1 cellular context compared by ENCODE assay signal in genomic region chr11:129895126-129896041, GRCh38.
TF ChIP-seq lines count a peak whose summit lies in the region.

TSS of gene NFRKB (minus strand) at chr11:129895578. CDS start at chr11:129892849, 2,729 bp downstream.

TF ChIP-seq in K562, 482 proteins besides CTCF, POLR2A, EP300 and RAD21 (continued from another document and continues in another):
- TF ChIP-seq, protein P1, sequence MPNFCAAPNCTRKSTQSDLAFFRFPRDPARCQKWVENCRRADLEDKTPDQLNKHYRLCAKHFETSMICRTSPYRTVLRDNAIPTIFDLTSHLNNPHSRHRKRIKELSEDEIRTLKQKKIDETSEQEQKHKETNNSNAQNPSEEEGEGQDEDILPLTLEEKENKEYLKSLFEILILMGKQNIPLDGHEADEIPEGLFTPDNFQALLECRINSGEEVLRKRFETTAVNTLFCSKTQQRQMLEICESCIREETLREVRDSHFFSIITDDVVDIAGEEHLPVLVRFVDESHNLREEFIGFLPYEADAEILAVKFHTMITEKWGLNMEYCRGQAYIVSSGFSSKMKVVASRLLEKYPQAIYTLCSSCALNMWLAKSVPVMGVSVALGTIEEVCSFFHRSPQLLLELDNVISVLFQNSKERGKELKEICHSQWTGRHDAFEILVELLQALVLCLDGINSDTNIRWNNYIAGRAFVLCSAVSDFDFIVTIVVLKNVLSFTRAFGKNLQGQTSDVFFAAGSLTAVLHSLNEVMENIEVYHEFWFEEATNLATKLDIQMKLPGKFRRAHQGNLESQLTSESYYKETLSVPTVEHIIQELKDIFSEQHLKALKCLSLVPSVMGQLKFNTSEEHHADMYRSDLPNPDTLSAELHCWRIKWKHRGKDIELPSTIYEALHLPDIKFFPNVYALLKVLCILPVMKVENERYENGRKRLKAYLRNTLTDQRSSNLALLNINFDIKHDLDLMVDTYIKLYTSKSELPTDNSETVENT (CRISPR knock-in tag; IDR thresholded peaks at IDR 0.05) = no peak
- TF ChIP-seq ZSCAN32 (CRISPR knock-in tag; IDR thresholded peaks at IDR 0.05) = no peak
- no peak for TF ChIP-seq TRIM24 (IDR thresholded peaks at IDR 0.05)
- TF ChIP-seq MTA3 (IDR thresholded peaks at IDR 0.05; ENCODE audit: borderline replicate concordance) = peak; percentile 13; the same call in 1 of the 2 replicates
- TF ChIP-seq KDM5B (IDR thresholded peaks at IDR 0.05; ENCODE audit: insufficient replicate concordance, low read depth, low read length) = peak; percentile 85
- TF ChIP-seq TEAD1 (CRISPR knock-in tag; IDR thresholded peaks at IDR 0.05) = no peak
- TF ChIP-seq ADNP (tag; IDR thresholded peaks at IDR 0.05) = no peak
- TF ChIP-seq, protein P2, sequence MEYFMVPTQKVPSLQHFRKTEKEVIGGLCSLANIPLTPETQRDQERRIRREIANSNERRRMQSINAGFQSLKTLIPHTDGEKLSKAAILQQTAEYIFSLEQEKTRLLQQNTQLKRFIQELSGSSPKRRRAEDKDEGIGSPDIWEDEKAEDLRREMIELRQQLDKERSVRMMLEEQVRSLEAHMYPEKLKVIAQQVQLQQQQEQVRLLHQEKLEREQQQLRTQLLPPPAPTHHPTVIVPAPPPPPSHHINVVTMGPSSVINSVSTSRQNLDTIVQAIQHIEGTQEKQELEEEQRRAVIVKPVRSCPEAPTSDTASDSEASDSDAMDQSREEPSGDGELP (CRISPR knock-in tag; IDR thresholded peaks at IDR 0.05; ENCODE audit: borderline replicate concordance) = peak; percentile 24; the same call in 1 of the 2 replicates
- TF ChIP-seq TAF15 (IDR thresholded peaks at IDR 0.05; ENCODE audit: low read depth, low read length) = no peak
- peak; percentile 57; the same call in 1 of the 2 replicates for TF ChIP-seq PML (IDR thresholded peaks at IDR 0.05; ENCODE audit: low read length)
- TF ChIP-seq ELF4 (CRISPR knock-in tag; IDR thresholded peaks at IDR 0.05) = peak; percentile 56; the same call in 1 of the 2 replicates
- TF ChIP-seq AFF4 (CRISPR knock-in tag; IDR thresholded peaks at IDR 0.05) = no peak
- TF ChIP-seq STAT5B (CRISPR knock-in tag; IDR thresholded peaks at IDR 0.05) = no peak
- TF ChIP-seq RCOR1 (IDR thresholded peaks at IDR 0.05; ENCODE audit: borderline replicate concordance in 1 of 2, low read depth in 2 of 2, low read length in 2 of 2) = no peak
- no peak for TF ChIP-seq CEBPZ (IDR thresholded peaks at IDR 0.05; ENCODE audit: borderline replicate concordance, low read depth, low read length)
- no peak for TF ChIP-seq ZNF717 (CRISPR knock-in tag; IDR thresholded peaks at IDR 0.05)
- TF ChIP-seq PREB (CRISPR knock-in tag; IDR thresholded peaks at IDR 0.05) = 0 out of 2 replicates have a peak, but pooled peaks have one; percentile 75
- peak; percentile 34 for TF ChIP-seq RBM22 (IDR thresholded peaks at IDR 0.05; ENCODE audit: low read depth, low read length, poor library complexity, severe bottlenecking)
- peak; percentile 88 for TF ChIP-seq GMEB1 (CRISPR knock-in tag; IDR thresholded peaks at IDR 0.05)
- TF ChIP-seq, protein P3, sequence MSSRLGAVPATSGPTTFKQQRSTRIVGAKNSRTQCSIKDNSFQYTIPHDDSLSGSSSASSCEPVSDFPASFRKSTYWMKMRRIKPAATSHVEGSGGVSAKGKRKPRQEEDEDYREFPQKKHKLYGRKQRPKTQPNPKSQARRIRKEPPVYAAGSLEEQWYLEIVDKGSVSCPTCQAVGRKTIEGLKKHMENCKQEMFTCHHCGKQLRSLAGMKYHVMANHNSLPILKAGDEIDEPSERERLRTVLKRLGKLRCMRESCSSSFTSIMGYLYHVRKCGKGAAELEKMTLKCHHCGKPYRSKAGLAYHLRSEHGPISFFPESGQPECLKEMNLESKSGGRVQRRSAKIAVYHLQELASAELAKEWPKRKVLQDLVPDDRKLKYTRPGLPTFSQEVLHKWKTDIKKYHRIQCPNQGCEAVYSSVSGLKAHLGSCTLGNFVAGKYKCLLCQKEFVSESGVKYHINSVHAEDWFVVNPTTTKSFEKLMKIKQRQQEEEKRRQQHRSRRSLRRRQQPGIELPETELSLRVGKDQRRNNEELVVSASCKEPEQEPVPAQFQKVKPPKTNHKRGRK (tag; IDR thresholded peaks at IDR 0.05) = no peak
- no peak for TF ChIP-seq NUFIP1 (IDR thresholded peaks at IDR 0.05; ENCODE audit: partially characterized antibody)
- no peak for TF ChIP-seq NR3C1 (CRISPR knock-in tag; IDR thresholded peaks at IDR 0.05)
- no peak for TF ChIP-seq SRSF9 (IDR thresholded peaks at IDR 0.05; ENCODE audit: borderline replicate concordance, low read depth, low read length)
- TF ChIP-seq RBM14 (IDR thresholded peaks at IDR 0.05; ENCODE audit: borderline replicate concordance, insufficient read depth, low read depth, low read length) = no peak
- no peak for TF ChIP-seq EWSR1 (IDR thresholded peaks at IDR 0.05; ENCODE audit: borderline replicate concordance, low read depth, partially characterized antibody)
- no peak for TF ChIP-seq TARDBP (IDR thresholded peaks at IDR 0.05)
- TF ChIP-seq HIVEP1 (CRISPR knock-in tag; IDR thresholded peaks at IDR 0.05) = 0 out of 2 replicates have a peak, but pooled peaks have one; percentile 11
- no peak for TF ChIP-seq NR2C1 (IDR thresholded peaks at IDR 0.05)
- TF ChIP-seq NR2C1 (tag; IDR thresholded peaks at IDR 0.05) = no peak
- TF ChIP-seq HDAC1 (IDR thresholded peaks at IDR 0.05) = peak in 1 of 2 experiments; percentile 83; a peak in 2 of 4 replicates
- no peak for TF ChIP-seq ZNF197 (CRISPR knock-in tag; IDR thresholded peaks at IDR 0.05; ENCODE audit: low read depth)
- TF ChIP-seq FOXP4 (CRISPR knock-in tag; IDR thresholded peaks at IDR 0.05; ENCODE audit: borderline replicate concordance) = no peak
- TF ChIP-seq CLOCK (CRISPR knock-in tag; IDR thresholded peaks at IDR 0.05; ENCODE audit: borderline replicate concordance) = no peak
- no peak for TF ChIP-seq SPI1 (IDR thresholded peaks at IDR 0.05; ENCODE audit: borderline replicate concordance, low read depth, low read length)
- no peak for TF ChIP-seq ZNF507 (tag; conservative IDR thresholded peaks at IDR 0.05)
- no peak for TF ChIP-seq LARP7 (IDR thresholded peaks at IDR 0.05)
- TF ChIP-seq SP2 (IDR thresholded peaks at IDR 0.05; ENCODE audit: extremely low read depth, low read depth, low read length, poor library complexity, severe bottlenecking) = no peak
- TF ChIP-seq ZFX (CRISPR knock-in tag; IDR thresholded peaks at IDR 0.05) = peak; percentile 72
- no peak for TF ChIP-seq HDAC6 (IDR thresholded peaks at IDR 0.05; ENCODE audit: low read depth, low read length)
